Comparison of ENCODE assay signal across 10 cellular contexts in the genomic region with DNA sequence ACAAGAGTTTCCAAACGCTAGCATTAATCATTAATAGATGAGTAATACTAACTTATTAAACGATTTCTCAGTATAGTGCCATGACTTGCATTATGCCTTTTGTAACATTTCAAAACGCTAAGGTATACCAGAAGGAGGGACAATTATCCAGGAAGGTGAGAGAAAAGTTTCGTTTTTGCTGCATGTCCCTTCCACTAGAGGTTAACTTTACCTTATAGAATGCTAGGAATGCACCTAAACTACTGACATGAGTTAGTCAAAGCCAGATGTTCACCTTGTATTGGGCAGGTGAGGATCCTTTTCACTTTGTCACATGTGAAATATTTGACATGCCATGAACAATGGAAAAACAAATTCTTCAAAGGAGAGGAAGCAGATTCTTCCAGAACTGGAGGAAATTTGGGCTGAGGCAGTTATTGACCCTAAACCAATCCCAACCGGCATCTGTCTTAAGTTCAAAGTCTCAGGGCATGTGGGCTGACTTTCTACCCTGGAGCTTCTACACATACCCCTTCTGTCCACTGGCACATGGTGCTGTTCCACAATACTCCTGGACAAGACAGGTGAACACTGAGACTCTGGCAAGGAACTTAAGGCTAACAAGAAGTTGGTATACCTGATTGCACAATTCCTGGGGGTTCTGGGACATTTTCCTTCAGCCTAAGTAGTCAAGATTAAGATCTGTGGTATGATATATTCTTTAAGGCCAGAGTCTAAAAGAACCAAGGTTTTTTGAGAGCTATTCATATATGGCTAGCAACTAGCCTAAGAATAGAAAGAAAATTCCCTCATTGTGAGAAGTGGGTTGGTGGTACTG. TPM values are rescaled to one million over a fixed set of nuclear protein-coding genes. Genes with fewer than 3 reads are reported as not detected.
DNase-seq lines count a peak whose midpoint lies in the region; ATAC-seq and TF ChIP-seq lines count a peak whose summit lies in the region.
"Had no signal": no experiment of that assay in that cellular context is flagged by ENCODE, and none has a peak within 500 bp of the region (broad histone marks: within the 10 kb centered on the region; RNA-seq: fewer than 3 reads in every experiment).

No MANE protein-coding gene starts in this region.

- H3K4me1 Mint-ChIP-seq in chondrocyte (ENCODE audit: low read depth): peaks cover 43% of the 10 kb centered on the region

- no peaks in the 10 kb centered on the region for H3K36me3 Mint-ChIP-seq in chondrocyte (ENCODE audit: low read depth)

- peak overlapping the region; percentile 94 for H3K27ac Mint-ChIP-seq in chondrocyte (ENCODE audit: unreplicated experiment)

- H3K4me1 ChIP-seq in heart right ventricle: peaks cover 2 to 66% (median 42%) of the 10 kb centered on the region in 9 donors
- no peaks in the 10 kb centered on the region for H3K4me1 ChIP-seq in mesodermal cell (ENCODE audit: control insufficient read depth, insufficient read depth, low read length, poor library complexity, severe bottlenecking)
- peaks cover 22 to 45% (median 25%) of the 10 kb centered on the region in 4 donors for H3K4me1 ChIP-seq in upper lobe of left lung

- TF ChIP-seq POLR2A in upper lobe of left lung (IDR thresholded peaks at IDR 0.05): no peak

- TF ChIP-seq EP300 in upper lobe of left lung (IDR thresholded peaks at IDR 0.05): no peak

- 56 to 60% methylated on average over 5 of the region's 5 CpGs for WGBS in heart right ventricle, 2 donors
- WGBS in mesodermal cell (ENCODE audit: insufficient coverage in 2 of 2), 2 experiments: 60 to 100% methylated on average over 2 of the region's 5 CpGs
- WGBS in upper lobe of left lung, 2 donors: 58 to 59% methylated on average over 5 of the region's 5 CpGs

- H3K27ac ChIP-seq in heart right ventricle (peak overlapping the region; percentile 88 to 97 (median 94)), mesodermal cell (ENCODE audit: low read depth, low read length, severe bottlenecking) (no peak overlapping the region), upper lobe of left lung (peak overlapping the region; percentile 82 to 88 (median 86))

- H3K4me3 Mint-ChIP-seq in chondrocyte (ENCODE audit: unreplicated experiment): peak overlapping the region; percentile 92

- H3K27me3 Mint-ChIP-seq in chondrocyte (ENCODE audit: low read depth): no peaks in the 10 kb centered on the region

- DNase-seq in heart right ventricle: no peak
- no peak for DNase-seq in Right ventricle myocardium inferior (ENCODE audit: missing footprints)
- no peak for DNase-seq in chondrocyte (ENCODE audit: low spot score)
- no peak for DNase-seq in upper lobe of left lung
- no peak for DNase-seq in SKM-1 treated with dmso at 0.1 percent for 144 hours (lab: John Stamatoyannopoulos, UW; ENCODE audit: unreplicated experiment)
- DNase-seq: COR-L47 had no signal

- TF ChIP-seq CTCF in heart right ventricle (IDR thresholded peaks at IDR 0.05) (no peak), chondrocyte (IDR thresholded peaks at IDR 0.05) (no peak), upper lobe of left lung (IDR thresholded peaks at IDR 0.05) (no peak)

- H3K27me3 ChIP-seq in heart right ventricle (peaks cover 0 to 49% (median 0%) of the 10 kb centered on the region in 7 donors), upper lobe of left lung (peaks cover 0 to 8% (median 1%) of the 10 kb centered on the region in 4 donors)

- no peaks in the 10 kb centered on the region for H3K9me3 Mint-ChIP-seq in chondrocyte (ENCODE audit: low read depth)

- intact Hi-C loops in heart right ventricle (cut with DNase I): loop anchor here in 7 of 10 donors (2.0 to 10.0 kb wide), 13 partner anchors 38 to 489 kb away; no protein-coding TSS in a partner anchor
- intact Hi-C loops in Right ventricle myocardium inferior (cut with DNase I): loop anchor here (5.0 kb wide), 5 partner anchors 38 to 492 kb away; no protein-coding TSS in a partner anchor

- no peak for ATAC-seq in heart right ventricle
- ATAC-seq in Right ventricle myocardium inferior: no peak
- no peak for ATAC-seq in upper lobe of left lung (ENCODE audit: low FRiP score in 2 of 2)
- no peak for ATAC-seq in GM21619 (IDR thresholded peaks at IDR 0.05; ENCODE audit: unreplicated experiment)
- no peak for ATAC-seq in HG02938 (IDR thresholded peaks at IDR 0.05; ENCODE audit: unreplicated experiment)
- ATAC-seq: mucosa of descending colon had no signal

- H3K36me3 ChIP-seq in heart right ventricle: no peaks in the 10 kb centered on the region
- peaks cover 3% of the 10 kb centered on the region for H3K36me3 ChIP-seq in mesodermal cell (ENCODE audit: control insufficient read depth, insufficient read depth, low read length)
- no peaks in the 10 kb centered on the region for H3K36me3 ChIP-seq in upper lobe of left lung

- peak overlapping the region in 9 of 10 donors; percentile 60 to 90 (median 87) for H3K4me3 ChIP-seq in heart right ventricle
- H3K4me3 ChIP-seq in mesodermal cell (ENCODE audit: extremely low read depth, insufficient read depth, low read length, poor library complexity, severe bottlenecking): peak overlapping the region; percentile 73
- H3K4me3 ChIP-seq in upper lobe of left lung: peak overlapping the region in 3 of 4 donors; percentile 50 to 84 (median 67)
- H3K4me3 ChIP-seq: mucosa of descending colon had no signal

- H3K9me3 ChIP-seq in heart right ventricle: no peaks in the 10 kb centered on the region
- no peaks in the 10 kb centered on the region for H3K9me3 ChIP-seq in mesodermal cell (ENCODE audit: control insufficient read depth, low read length)
- H3K9me3 ChIP-seq in upper lobe of left lung: no peaks in the 10 kb centered on the region
- H3K9me3 ChIP-seq: mucosa of descending colon had no signal

RNA-seq across cellular contexts. Expression of a gene that starts 2.5 kb away (rescaled TPM):
- total RNA-seq in heart right ventricle (100 to 1,000 TPM; 114 to 153 (median 140) TPM), Right ventricle myocardium inferior (134 TPM), chondrocyte (33.5 to 106 TPM (median 97.7 TPM) in 3 replicates), upper lobe of left lung (10 to 100 TPM in 4 of 6 donors, 1 to 10 TPM in 2; 3.1 to 25.3 (median 11.9) TPM)
- polyA plus RNA-seq in heart right ventricle: 10 to 100 TPM; 17.9 to 23.0 TPM
- 20.8 TPM for polyA plus RNA-seq in mesodermal cell (2013, experiment 1 of 2)
- polyA plus RNA-seq in mesodermal cell (2013, experiment 2 of 2): 19.0 TPM
